In the genomic region with DNA sequence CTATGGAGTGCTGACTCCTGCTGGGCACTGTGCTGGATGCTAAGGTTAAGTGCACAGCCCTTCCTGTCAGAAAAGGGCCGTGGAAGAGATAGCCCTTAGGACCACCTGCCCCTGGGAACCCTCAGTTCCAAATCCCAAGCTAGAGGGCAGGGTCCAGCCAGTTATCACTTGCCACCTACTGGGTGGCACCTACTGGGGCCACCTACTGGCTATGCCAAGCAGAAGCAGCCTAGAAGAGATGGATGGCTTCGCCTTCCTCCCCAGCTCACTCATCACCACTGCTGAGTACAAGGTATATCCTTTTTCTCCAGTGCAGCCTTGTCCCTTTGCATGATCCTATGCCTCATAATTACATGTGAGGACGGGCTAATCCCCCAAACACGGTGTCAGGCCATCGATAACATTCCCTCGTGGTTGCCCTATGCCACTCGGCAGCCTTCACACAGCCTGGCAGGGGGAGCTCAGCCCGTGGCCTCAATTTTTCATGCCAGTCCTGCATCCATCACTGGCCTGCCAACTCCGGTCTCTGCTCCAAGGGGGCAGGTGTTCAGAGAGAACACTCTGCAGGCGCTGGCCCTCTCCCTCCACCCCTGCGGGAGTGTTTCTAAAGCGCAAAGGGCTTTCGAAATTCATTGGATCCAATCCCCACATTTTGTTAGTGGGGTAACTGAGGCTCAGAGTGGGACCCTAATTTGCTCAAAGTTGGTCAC, we compare ENCODE assay signal across 10 cellular contexts. TPM values are rescaled to one million over a fixed set of nuclear protein-coding genes. Genes with fewer than 3 reads are reported as not detected.
A peak's percentile ranks its signal among the peaks of the same experiment; 100 is the strongest.
DNase-seq lines count a peak whose midpoint lies in the region; ATAC-seq and TF ChIP-seq lines count a peak whose summit lies in the region.
"Had no signal": no experiment of that assay in that cellular context is flagged by ENCODE, and none has a peak within 500 bp of the region (broad histone marks: within the 10 kb centered on the region; RNA-seq: fewer than 3 reads in every experiment).

No MANE protein-coding gene starts in this region.

- H3K9me2 ChIP-seq in PC-3 (replicated peaks; ENCODE audit: low read length), result no peaks in the 10 kb centered on the region

- peaks cover 3 to 18% (median 10%) of the 10 kb centered on the region in 3 donors for H3K27me3 Mint-ChIP-seq in immature natural killer cell (ENCODE audit: low read depth in 3 of 3)

- intact Hi-C loops in PC-3 (cut with micrococcal nuclease), result no loop called here

- no peaks in the 10 kb centered on the region for H3K9me3 ChIP-seq in PC-3 (ENCODE audit: low read length)
- H3K9me3 ChIP-seq: stomach had no signal

- peak; percentile 20 for TF ChIP-seq CTCF in AG10803 (conservative IDR thresholded peaks at IDR 0.05; ENCODE audit: low read length)
- peak; percentile 39 for TF ChIP-seq CTCF in GM12865 (IDR thresholded peaks at IDR 0.05; ENCODE audit: insufficient read depth, low read depth, low read length, missing control alignments)
- peak; percentile 41 for TF ChIP-seq CTCF in PC-3 (conservative IDR thresholded peaks at IDR 0.05; ENCODE audit: low read depth, low read length)
- TF ChIP-seq CTCF in fibroblast of the aortic adventitia (IDR thresholded peaks at IDR 0.05; ENCODE audit: insufficient read depth, low read length), result peak; percentile 9

- H3K4me3 ChIP-seq in AG10803 (ENCODE audit: low read length), result no peak overlapping the region
- H3K4me3 ChIP-seq in GM12865 (ENCODE audit: low read depth, low read length), result no peak overlapping the region
- H3K4me3 ChIP-seq in PC-3 (ENCODE audit: low read length), result no peak overlapping the region
- no peak overlapping the region for H3K4me3 ChIP-seq in fibroblast of the aortic adventitia (ENCODE audit: low read depth, low read length)
- H3K4me3 ChIP-seq: stomach had no signal

- peak; percentile 46; the same call in 1 of the 2 replicates for ATAC-seq in PC-3

- no peak overlapping the region for H3K27ac ChIP-seq in PC-3 (ENCODE audit: low read length)
- H3K27ac ChIP-seq: stomach had no signal

- POLR2A ChIA-PET in PC-3 (lab: Charles Lee; ENCODE audit: unreplicated experiment), result interaction anchor here (0.5 kb wide), 1 partner anchor 39 kb away, joined by 3 read pairs; no protein-coding TSS in a partner anchor

- DNase-seq in AG10803 (ENCODE audit: low read depth) (no peak), GM12865 (ENCODE audit: low read depth) (peak; percentile 12), PC-3 (peak; percentile 30), fibroblast of the aortic adventitia (ENCODE audit: low read depth) (no peak), immature natural killer cell (no peak), H4 (ENCODE audit: low spot score) (no peak)
- no peak for DNase-seq in NK-92 treated with Interleukin-12 subunit alpha and Interleukin-12 subunit beta, amount 100 ng/mL, for 24 hours (lab: John Stamatoyannopoulos, UW)
- DNase-seq in activated effector memory CD4-positive, alpha-beta T cell treated with Interleukin-2 at 50 U/mL for 16 hours, result no peak
- DNase-seq: mesenchymal stem cell, stomach had no signal

- H3K27ac Mint-ChIP-seq in immature natural killer cell, result no peak overlapping the region

- no peaks in the 10 kb centered on the region for H3K36me3 Mint-ChIP-seq in immature natural killer cell

- no peaks in the 10 kb centered on the region for H3K4me1 ChIP-seq in PC-3 (ENCODE audit: insufficient read depth, low read length)
- H3K4me1 ChIP-seq: stomach had no signal

- no peaks in the 10 kb centered on the region for H3K27me3 ChIP-seq in PC-3 (ENCODE audit: low read length)

- no peak overlapping the region for H3K4me3 Mint-ChIP-seq in immature natural killer cell

- H2AFZ ChIP-seq in PC-3 (ENCODE audit: low read length), result no peak overlapping the region

- no peaks in the 10 kb centered on the region for H3K4me1 Mint-ChIP-seq in immature natural killer cell

- no TSS peak for BruUV-seq in PC-3 (replicated peaks; lab: Mats Ljungman, UMichigan)

- no peaks in the 10 kb centered on the region for H3K9me3 Mint-ChIP-seq in immature natural killer cell

- no peaks in the 10 kb centered on the region for H3F3A ChIP-seq in PC-3 (ENCODE audit: low read length, unreplicated experiment)

- H4K20me1 ChIP-seq in PC-3 (ENCODE audit: low read length), result no peaks in the 10 kb centered on the region

- no peaks in the 10 kb centered on the region for H3K36me3 ChIP-seq in PC-3 (ENCODE audit: low read depth, low read length)
- H3K36me3 ChIP-seq: stomach had no signal

- no peak overlapping the region for H3K4me2 ChIP-seq in PC-3 (ENCODE audit: low read length)

- H3K9ac ChIP-seq in PC-3 (ENCODE audit: low read length), result no peak overlapping the region

- no peaks in the 10 kb centered on the region for H3K79me2 ChIP-seq in PC-3 (ENCODE audit: low read length)

- CTCF ChIA-PET in PC-3 (lab: Charles Lee), result no interaction called here

RNA-seq across cellular contexts. Expression of a gene that starts 49.0 kb away (rescaled TPM):
- total RNA-seq in PC-3 (2014; rRNA removed), result not detected in 2 replicates
- not detected in 2 replicates for total RNA-seq in fibroblast of the aortic adventitia (ENCODE audit: low replicate concordance)
- under 1 TPM in 1 of 3 donors, not detected in 2; 0.09 TPM for polyA plus RNA-seq in immature natural killer cell
- 0.35 and 0.55 TPM in 2 replicates for total RNA-seq in H4 (2014; rRNA removed; shearing (Covaris generic))
- polyA plus RNA-seq: stomach had no signal

Comparison
In these comparisons a context has a peak if more than half of its experiments do, and no peak if none do; other contexts are left out.
1. DNase-seq: peak in GM12865 (single experiment) and PC-3 (single experiment); none in AG10803 (single experiment), fibroblast of the aortic adventitia (single experiment), NK-92 treated with Interleukin-12 subunit alpha and Interleukin-12 subunit beta, amount 100 ng/mL, for 24 hours (single experiment), activated effector memory CD4-positive, alpha-beta T cell treated with Interleukin-2 at 50 U/mL for 16 hours (single experiment), immature natural killer cell (0 of 3) and H4 (single experiment).
2. Peak in every context shown above with its lines, with median percentiles within 50 percentile points of each other: CTCF ChIP-seq.